Comparison of ENCODE assay signal across 8 cellular contexts in genomic region chr4:146029939-146030710, GRCh38.
DNase-seq lines count a peak whose midpoint lies in the region; ATAC-seq, FAIRE-seq and TF ChIP-seq lines count a peak whose summit lies in the region.

No MANE protein-coding gene starts in this region.

- DNase-seq in GM12892 (ENCODE audit: insufficient read length), result no peak
- DNase-seq in kidney tubule cell (ENCODE audit: low spot score), result peak; percentile 55
- DNase-seq in NOMO-1 treated with DMSO at 0.1 percent for 48 hours (lab: John Stamatoyannopoulos, UW; ENCODE audit: unreplicated experiment), result no peak
- DNase-seq in left ventricle myocardium superior, result no peak
- no peak for DNase-seq in amygdala (lab: John Stamatoyannopoulos, UW)
- DNase-seq in DMS79 (lab: John Stamatoyannopoulos, UW), result no peak

- peak; percentile 95 for FAIRE-seq in GM12892 (lab: Jason Lieb, UNC)

- no peak for TF ChIP-seq POLR2A in GM12892 (IDR thresholded peaks at IDR 0.05; ENCODE audit: low read depth, low read length)

- ATAC-seq in GM21381 (IDR thresholded peaks at IDR 0.05; ENCODE audit: unreplicated experiment) (peak; percentile 86), HG03432 (IDR thresholded peaks at IDR 0.05; ENCODE audit: unreplicated experiment) (peak; percentile 81), left ventricle myocardium superior (no peak)

- intact Hi-C loops in left ventricle myocardium superior (cut with micrococcal nuclease), result no loop called here
